ENCODE assay signal across 18 cellular contexts in the genomic region with DNA sequence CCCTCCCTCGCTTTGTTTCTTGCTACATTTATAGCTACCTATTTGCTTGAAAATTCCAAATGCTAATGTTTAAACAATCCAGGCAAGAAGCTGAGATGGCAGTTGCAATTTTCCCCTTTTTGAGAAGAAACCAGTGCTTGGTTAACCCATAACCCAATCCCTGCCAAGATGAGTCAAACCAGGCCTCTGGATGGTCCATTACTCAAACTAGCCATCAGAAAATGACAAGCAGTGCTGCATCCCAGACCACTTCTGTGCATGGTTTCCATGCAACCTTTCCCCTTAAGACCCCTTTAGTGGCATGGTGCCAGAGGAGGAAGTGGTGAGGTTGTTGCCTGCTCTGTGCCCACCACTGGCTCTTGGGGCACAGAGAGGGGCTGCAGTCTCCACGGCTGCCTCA.
DNase-seq lines count a peak whose midpoint lies in the region; ATAC-seq, FAIRE-seq and TF ChIP-seq lines count a peak whose summit lies in the region.
"Had no signal": no experiment of that assay in that cellular context is flagged by ENCODE, and none has a peak within 500 bp of the region (broad histone marks: within the 10 kb centered on the region; RNA-seq: fewer than 3 reads in every experiment).

No MANE protein-coding gene starts in this region.

- H3K4me3 ChIP-seq in GM12878, result no peak overlapping the region
- no peak overlapping the region for H3K4me3 ChIP-seq in neural progenitor cell
- no peak overlapping the region for H3K4me3 ChIP-seq in stomach smooth muscle (ENCODE audit: low read length in 2 of 2)
- no peak overlapping the region for H3K4me3 ChIP-seq in CD8-positive, alpha-beta memory T cell (ENCODE audit: low read length)
- H3K4me3 ChIP-seq: A549, GM23338 had no signal

- H3K36me3 ChIP-seq in GM12878 (ENCODE audit: control insufficient read depth in 2 of 2, insufficient read depth in 2 of 2, low read length in 1 of 2) (no peaks in the 10 kb centered on the region), neural progenitor cell (no peaks in the 10 kb centered on the region), stomach smooth muscle (ENCODE audit: control insufficient read depth in 2 of 2, insufficient read depth in 2 of 2, low read length in 2 of 2) (no peaks in the 10 kb centered on the region)
- H3K36me3 ChIP-seq in CD8-positive, alpha-beta memory T cell (ENCODE audit: insufficient read depth, low read length), result no peaks in the 10 kb centered on the region

- H3K4me3 Mint-ChIP-seq in activated CD8-positive, alpha-beta T cell treated with anti-CD3 and anti-CD28 coated beads for 36 hours, result no peak overlapping the region
- H3K4me3 Mint-ChIP-seq in activated CD8-positive, alpha-beta T cell treated with anti-CD3 and anti-CD28 coated beads, Interleukin-2, amount 10 ng/mL, durations not matched to agents 7 days and 5 days, result no peak overlapping the region
- no peak overlapping the region for H3K4me3 Mint-ChIP-seq in neural progenitor cell
- no peak overlapping the region for H3K4me3 Mint-ChIP-seq in CD8-positive, alpha-beta memory T cell
- H3K4me3 Mint-ChIP-seq: CD4-positive, alpha-beta T cell; GM23338; H9 had no signal

- H3K4me1 ChIP-seq in GM12878 (ENCODE audit: control insufficient read depth, insufficient read depth, low read length) (peaks cover 8% of the 10 kb centered on the region; the same call in 1 of the 2 replicates), neural progenitor cell (no peaks in the 10 kb centered on the region), stomach smooth muscle (ENCODE audit: control insufficient read depth, insufficient read depth, low read length) (peaks cover 12% of the 10 kb centered on the region)
- H3K4me1 ChIP-seq in CD8-positive, alpha-beta memory T cell (ENCODE audit: insufficient read depth, low read length), result no peaks in the 10 kb centered on the region
- H3K4me1 ChIP-seq: A549 had no signal

- H3K9me3 ChIP-seq in GM12878 (replicated peaks; ENCODE audit: control insufficient read depth, insufficient read depth, low read length) (peaks cover 3% of the 10 kb centered on the region; the same call in 2 of the 3 replicates), neural progenitor cell (ENCODE audit: low read depth) (no peaks in the 10 kb centered on the region), stomach smooth muscle (ENCODE audit: control insufficient read depth in 2 of 2, low read length in 2 of 2) (peaks cover 3% of the 10 kb centered on the region in 2 donors)
- H3K9me3 ChIP-seq in CD8-positive, alpha-beta memory T cell (ENCODE audit: low read length), result no peaks in the 10 kb centered on the region
- H3K9me3 ChIP-seq: A549 had no signal

- TF ChIP-seq EP300 in GM12878 (IDR thresholded peaks at IDR 0.05; ENCODE audit: borderline replicate concordance in 1 of 2, control insufficient read depth in 1 of 2, low read depth in 2 of 2, low read length in 2 of 2), result no peak

- no peak overlapping the region for H2AFZ ChIP-seq in GM12878 (ENCODE audit: control insufficient read depth, low read depth, low read length)
- peak overlapping the region; percentile 88 for H2AFZ ChIP-seq in neural progenitor cell (replicated peaks)
- H2AFZ ChIP-seq: GM23338 had no signal

- POLR2A ChIA-PET in activated CD8-positive, alpha-beta T cell treated with anti-CD3 and anti-CD28 coated beads for 36 hours (lab: Charles Lee), result no interaction called here
- POLR2A ChIA-PET in activated CD8-positive, alpha-beta T cell treated with anti-CD3 and anti-CD28 coated beads, Interleukin-2, amount 10 ng/mL, durations not matched to agents 7 days and 5 days (lab: Charles Lee), result no interaction called here
- POLR2A ChIA-PET in GM12878 (lab: Charles Lee), result no interaction called here
- POLR2A ChIA-PET in CD8-positive, alpha-beta memory T cell (lab: Charles Lee), result no interaction called here

- TF ChIP-seq CTCF in activated CD8-positive, alpha-beta T cell treated with anti-CD3 and anti-CD28 coated beads for 36 hours (IDR thresholded peaks at IDR 0.05), result no peak
- TF ChIP-seq CTCF in GM12878 (IDR thresholded peaks at IDR 0.05 in 2 of 3, conservative IDR thresholded peaks at IDR 0.05 in 1 of 3; ENCODE audit: control insufficient read depth in 2 of 3, extremely low read depth in 1 of 3, insufficient read depth in 1 of 3, low read depth in 3 of 3, low read length in 3 of 3) (no peak), neural progenitor cell (IDR thresholded peaks at IDR 0.05) (no peak)

- in situ Hi-C loops in GM12878 (cut with MboI), result no loop called here

- no peaks in the 10 kb centered on the region for H4K20me1 ChIP-seq in GM12878 (ENCODE audit: control insufficient read depth, insufficient read depth)
- no peaks in the 10 kb centered on the region for H4K20me1 ChIP-seq in neural progenitor cell (ENCODE audit: low read depth)

- TF ChIP-seq RAD21 in GM12878 (IDR thresholded peaks at IDR 0.05; ENCODE audit: insufficient read depth, low read depth, low read length), result no peak

- CTCF ChIA-PET in activated CD8-positive, alpha-beta T cell treated with anti-CD3 and anti-CD28 coated beads for 36 hours (lab: Charles Lee), result no interaction called here
- CTCF ChIA-PET in activated CD8-positive, alpha-beta T cell treated with anti-CD3 and anti-CD28 coated beads, Interleukin-2, amount 10 ng/mL, durations not matched to agents 7 days and 5 days (lab: Charles Lee), result no interaction called here
- CTCF ChIA-PET in GM12878 (lab: Yijun Ruan, JAX), result interaction anchor here (0.6 kb wide), 1 partner anchor 1302 kb away, joined by 3 read pairs; no protein-coding TSS in a partner anchor
- CTCF ChIA-PET in CD8-positive, alpha-beta memory T cell (lab: Charles Lee), result no interaction called here

- no peaks in the 10 kb centered on the region for H3K4me1 Mint-ChIP-seq in activated CD8-positive, alpha-beta T cell treated with anti-CD3 and anti-CD28 coated beads for 36 hours (ENCODE audit: low read depth)
- no peaks in the 10 kb centered on the region for H3K4me1 Mint-ChIP-seq in activated CD8-positive, alpha-beta T cell treated with anti-CD3 and anti-CD28 coated beads, Interleukin-2, amount 10 ng/mL, durations not matched to agents 7 days and 5 days (ENCODE audit: low read depth)
- no peaks in the 10 kb centered on the region for H3K4me1 Mint-ChIP-seq in neural progenitor cell
- H3K4me1 Mint-ChIP-seq in CD8-positive, alpha-beta memory T cell, result no peaks in the 10 kb centered on the region
- H3K4me1 Mint-ChIP-seq: GM23338 had no signal

- peaks cover 3% of the 10 kb centered on the region for H3K9me3 Mint-ChIP-seq in activated CD8-positive, alpha-beta T cell treated with anti-CD3 and anti-CD28 coated beads for 36 hours
- H3K9me3 Mint-ChIP-seq in activated CD8-positive, alpha-beta T cell treated with anti-CD3 and anti-CD28 coated beads, Interleukin-2, amount 10 ng/mL, durations not matched to agents 7 days and 5 days (ENCODE audit: insufficient read depth), result peaks cover 5% of the 10 kb centered on the region
- H3K9me3 Mint-ChIP-seq in neural progenitor cell, result no peaks in the 10 kb centered on the region
- H3K9me3 Mint-ChIP-seq in CD8-positive, alpha-beta memory T cell, result peaks cover 0 to 2% (median 0%) of the 10 kb centered on the region in 5 donors
- H3K9me3 Mint-ChIP-seq: CD4-positive, alpha-beta T cell had no signal

- intact Hi-C loops in activated CD8-positive, alpha-beta T cell treated with anti-CD3 and anti-CD28 coated beads for 36 hours (cut with micrococcal nuclease), result no loop called here
- intact Hi-C loops in GM12878 (cut with micrococcal nuclease; ENCODE audit: unreplicated experiment), result no loop called here

- no peaks in the 10 kb centered on the region for H3K36me3 Mint-ChIP-seq in activated CD8-positive, alpha-beta T cell treated with anti-CD3 and anti-CD28 coated beads for 36 hours (ENCODE audit: low read depth)
- no peaks in the 10 kb centered on the region for H3K36me3 Mint-ChIP-seq in activated CD8-positive, alpha-beta T cell treated with anti-CD3 and anti-CD28 coated beads, Interleukin-2, amount 10 ng/mL, durations not matched to agents 7 days and 5 days (ENCODE audit: low read depth)
- no peaks in the 10 kb centered on the region for H3K36me3 Mint-ChIP-seq in neural progenitor cell
- no peaks in the 10 kb centered on the region for H3K36me3 Mint-ChIP-seq in CD8-positive, alpha-beta memory T cell

- H3K4me2 ChIP-seq in GM12878 (ENCODE audit: control insufficient read depth, insufficient read depth) (no peak overlapping the region), neural progenitor cell (no peak overlapping the region)
- H3K4me2 ChIP-seq: A549, GM23338 had no signal

- no peaks in the 10 kb centered on the region for H3K27me3 ChIP-seq in GM12878 (replicated peaks in 1 of 2; ENCODE audit: control insufficient read depth in 2 of 2, insufficient read depth in 2 of 2, low read length in 1 of 2)
- H3K27me3 ChIP-seq in neural progenitor cell, result no peaks in the 10 kb centered on the region
- no peaks in the 10 kb centered on the region for H3K27me3 ChIP-seq in stomach smooth muscle (ENCODE audit: control insufficient read depth in 1 of 2, insufficient read depth in 2 of 2, low read length in 2 of 2)
- H3K27me3 ChIP-seq in CD8-positive, alpha-beta memory T cell (ENCODE audit: insufficient read depth, low read length, poor library complexity, severe bottlenecking), result no peaks in the 10 kb centered on the region

- no peak overlapping the region for H3K27ac Mint-ChIP-seq in activated CD8-positive, alpha-beta T cell treated with anti-CD3 and anti-CD28 coated beads for 36 hours
- no peak overlapping the region for H3K27ac Mint-ChIP-seq in activated CD8-positive, alpha-beta T cell treated with anti-CD3 and anti-CD28 coated beads, Interleukin-2, amount 10 ng/mL, durations not matched to agents 7 days and 5 days
- no peak overlapping the region for H3K27ac Mint-ChIP-seq in neural progenitor cell
- no peak overlapping the region for H3K27ac Mint-ChIP-seq in CD8-positive, alpha-beta memory T cell
- H3K27ac Mint-ChIP-seq: CD4-positive, alpha-beta T cell; GM23338 had no signal

- no peaks in the 10 kb centered on the region for H3F3A ChIP-seq in neural progenitor cell (ENCODE audit: low read depth)

- RAD21 ChIA-PET in GM12878 (lab: Charles Lee; ENCODE audit: unreplicated experiment), result no interaction called here

- WGBS in GM12878 (ENCODE audit: insufficient coverage, insufficient replicate concordance, low lambda C conversion rate, missing lambda C conversion rate), result 0% methylated on average over 2 of the region's 2 CpGs

- DNase-seq in activated CD8-positive, alpha-beta T cell treated with anti-CD3 and anti-CD28 coated beads for 36 hours, result peak; percentile 2
- no peak for DNase-seq in activated CD8-positive, alpha-beta T cell treated with anti-CD3 and anti-CD28 coated beads, Interleukin-2, amount 10 ng/mL, durations not matched to agents 7 days and 5 days
- no peak for DNase-seq in GM12878 (ENCODE audit: low read depth, low spot score)
- DNase-seq in neural progenitor cell (ENCODE audit: low spot score), result no peak
- no peak for DNase-seq in RCC 7860 (ENCODE audit: low spot score)
- DNase-seq in CD8-positive, alpha-beta memory T cell, result no peak
- DNase-seq: AML-193; CD4-positive, alpha-beta T cell; DMS153; DMS79; GDM1; H9 had no signal

- BruUV-seq in GM12878 (replicated peaks; lab: Mats Ljungman, UMichigan), result no TSS peak

- no peak for TF ChIP-seq POLR2A in GM12878 (IDR thresholded peaks at IDR 0.05; ENCODE audit: low read depth, low read length)

- SMC1A ChIA-PET in GM12878 (lab: Charles Lee; ENCODE audit: uncharacterized antibody, unreplicated experiment), result interaction anchor here (0.6 to 1.7 kb wide), 3 partner anchors 13 to 36 kb away, joined by 4 to 5 read pairs (median 4); no protein-coding TSS in a partner anchor

- H3K79me2 ChIP-seq in GM12878 (ENCODE audit: control insufficient read depth, insufficient read depth, low read length) (no peaks in the 10 kb centered on the region), neural progenitor cell (ENCODE audit: low read depth) (no peaks in the 10 kb centered on the region)

- H3K27ac ChIP-seq in GM12878 (ENCODE audit: control insufficient read depth, insufficient read depth) (no peak overlapping the region), neural progenitor cell (no peak overlapping the region), stomach smooth muscle (ENCODE audit: low read length) (peak overlapping the region; percentile 31)
- H3K27ac ChIP-seq in CD8-positive, alpha-beta memory T cell (ENCODE audit: low read depth, low read length), result no peak overlapping the region
- H3K27ac ChIP-seq: 22Rv1, A549, C4-2B had no signal

- no peak for ATAC-seq in activated CD8-positive, alpha-beta T cell treated with anti-CD3 and anti-CD28 coated beads for 36 hours
- ATAC-seq in activated CD8-positive, alpha-beta T cell treated with anti-CD3 and anti-CD28 coated beads, Interleukin-2, amount 10 ng/mL, durations not matched to agents 7 days and 5 days, result no peak
- ATAC-seq in GM12878 (no peak), GM19023 (IDR thresholded peaks at IDR 0.05; ENCODE audit: unreplicated experiment) (no peak)
- ATAC-seq: A549, GM23338 had no signal

- peaks cover 12% of the 10 kb centered on the region for H3K27me3 Mint-ChIP-seq in activated CD8-positive, alpha-beta T cell treated with anti-CD3 and anti-CD28 coated beads for 36 hours
- H3K27me3 Mint-ChIP-seq in activated CD8-positive, alpha-beta T cell treated with anti-CD3 and anti-CD28 coated beads, Interleukin-2, amount 10 ng/mL, durations not matched to agents 7 days and 5 days (ENCODE audit: low read depth), result no peaks in the 10 kb centered on the region
- H3K27me3 Mint-ChIP-seq in neural progenitor cell (ENCODE audit: insufficient read depth, low read depth), result peaks cover 2% of the 10 kb centered on the region
- peaks cover 5 to 18% of the 10 kb centered on the region in 2 donors for H3K27me3 Mint-ChIP-seq in CD8-positive, alpha-beta memory T cell

- H3K9ac ChIP-seq in GM12878 (ENCODE audit: control insufficient read depth, insufficient read depth, low read length) (no peak overlapping the region), neural progenitor cell (no peak overlapping the region), stomach smooth muscle (ENCODE audit: low read length in 2 of 2) (no peak overlapping the region)

- FAIRE-seq in GM12878 (lab: Jason Lieb, UNC), result no peak
- FAIRE-seq in RCC 7860 (lab: Jason Lieb, UNC), result no peak
- FAIRE-seq: A549 had no signal
